Comparison of ENCODE assay signal across 16 cellular contexts in the genomic region with DNA sequence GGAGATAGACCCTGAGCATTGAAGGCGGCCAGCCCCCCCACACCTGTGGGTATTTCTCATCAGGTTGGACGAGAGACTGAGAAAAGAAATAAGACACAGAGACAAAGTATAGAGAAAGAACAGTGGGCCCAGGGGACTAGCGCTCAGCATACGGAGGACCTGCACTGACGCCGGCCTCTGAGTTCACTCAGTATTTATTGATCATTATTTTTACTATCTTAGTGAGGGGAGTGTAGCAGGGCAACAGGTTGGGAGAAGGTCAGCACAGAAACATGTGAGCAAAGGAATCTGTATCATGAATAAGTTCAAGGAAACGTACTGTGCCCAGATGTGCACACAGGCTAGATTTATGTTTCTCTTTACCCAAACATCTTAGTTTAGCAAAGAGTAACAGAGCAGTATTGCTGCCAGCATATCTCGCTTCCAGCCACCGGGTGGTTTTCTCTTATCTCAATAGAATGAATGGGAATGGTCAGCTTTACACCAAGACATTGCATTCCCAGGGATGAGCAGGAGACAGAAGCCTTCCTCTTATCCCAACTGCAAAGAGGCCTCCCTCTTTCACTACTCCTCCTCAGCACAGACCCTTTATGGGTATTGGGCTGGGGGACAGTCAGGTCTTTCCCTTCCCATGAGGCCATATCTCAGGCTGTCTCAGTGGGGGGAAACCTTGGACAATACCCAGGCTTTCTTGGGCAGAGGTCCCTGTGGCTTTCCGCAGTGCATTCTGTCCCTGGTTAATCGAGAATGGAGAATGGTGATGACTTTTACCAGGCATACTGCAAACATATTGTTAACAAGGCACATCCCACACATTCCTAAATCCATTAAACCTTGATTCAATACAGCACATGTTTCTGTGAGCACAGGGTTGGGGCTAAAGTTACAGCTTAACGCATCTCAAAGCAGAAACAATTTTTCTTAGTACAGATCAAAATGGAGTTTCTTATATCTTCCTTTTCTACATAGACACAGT. TPM values are rescaled to one million over a fixed set of nuclear protein-coding genes. Genes with fewer than 3 reads are reported as not detected.
DNase-seq lines count a peak whose midpoint lies in the region; ATAC-seq and TF ChIP-seq lines count a peak whose summit lies in the region.
"Not testable (repeated sequence)": the region's sequence is repeated elsewhere in the genome, so short reads cannot be mapped to it uniquely, and the experiment has no call there.
"Had no signal": no experiment of that assay in that cellular context is flagged by ENCODE, and none has a peak within 500 bp of the region (broad histone marks: within the 10 kb centered on the region; RNA-seq: fewer than 3 reads in every experiment).

No MANE protein-coding gene starts in this region.

- not testable (repeated sequence) for TF ChIP-seq CTCF in C4-2B (conservative IDR thresholded peaks at IDR 0.05); HEK293 (tag by site-specific recombination; IDR thresholded peaks at IDR 0.05); Peyer's patch (IDR thresholded peaks at IDR 0.05); colonic mucosa (IDR thresholded peaks at IDR 0.05); hepatocyte (IDR thresholded peaks at IDR 0.05; ENCODE audit: poor library complexity); progenitor cell of endocrine pancreas (IDR thresholded peaks at IDR 0.05; ENCODE audit: unreplicated experiment); upper lobe of left lung (IDR thresholded peaks at IDR 0.05)

- intact Hi-C loops in colonic mucosa (cut with DNase I), result not testable (repeated sequence)

- peak overlapping the region; percentile 62 for H3K4me2 ChIP-seq in hepatocyte

- H3K36me3 ChIP-seq in HEK293 (ENCODE audit: control insufficient read depth in 2 of 2, insufficient read depth in 1 of 2, low read length in 2 of 2); Peyer's patch; colonic mucosa; hepatocyte (replicated peaks; ENCODE audit: insufficient read depth, low read depth); mesodermal cell (ENCODE audit: control insufficient read depth, insufficient read depth, low read length); upper lobe of left lung: not testable (repeated sequence)

- H3K9me3 ChIP-seq in HEK293 (ENCODE audit: control insufficient read depth, insufficient read depth, low read depth, low read length); Peyer's patch; colonic mucosa; hepatocyte (ENCODE audit: low read depth): not testable (repeated sequence)
- H3K9me3 ChIP-seq in mesodermal cell (ENCODE audit: control insufficient read depth, low read length), result peaks cover 15% of the 10 kb centered on the region
- H3K9me3 ChIP-seq in upper lobe of left lung, result peaks cover 0 to 12% (median 1%) of the 10 kb centered on the region in 4 donors

- H3K4me1 Mint-ChIP-seq in progenitor cell of endocrine pancreas (ENCODE audit: low read depth), result peaks cover 29% of the 10 kb centered on the region

- not testable (repeated sequence) for ATAC-seq in upper lobe of left lung (ENCODE audit: low FRiP score in 2 of 2)

- H3K27ac Mint-ChIP-seq in progenitor cell of endocrine pancreas, result peak overlapping the region; percentile 76

- not testable (repeated sequence) for H3K27me3 ChIP-seq in Peyer's patch, colonic mucosa, hepatocyte, upper lobe of left lung

- H2AFZ ChIP-seq in hepatocyte, result not testable (repeated sequence)

- H4K20me1 ChIP-seq in hepatocyte (ENCODE audit: insufficient read depth, poor library complexity, severe bottlenecking), result not testable (repeated sequence)

- H3K27me3 Mint-ChIP-seq in progenitor cell of endocrine pancreas, result peaks cover 34% of the 10 kb centered on the region

- peaks cover 13% of the 10 kb centered on the region for H3K9me3 Mint-ChIP-seq in progenitor cell of endocrine pancreas (ENCODE audit: low read depth)

- DNase-seq in Peyer's patch; colonic mucosa; progenitor cell of endocrine pancreas (ENCODE audit: low spot score, unreplicated experiment); upper lobe of left lung: not testable (repeated sequence)
- peak; percentile 33 for DNase-seq in hepatocyte (ENCODE audit: low spot score)

- WGBS in hepatocyte (ENCODE audit: low lambda C conversion rate, missing lambda C conversion rate), result 45% methylated on average over 12 of the region's 12 CpGs
- 76 to 93% methylated on average over 4 to 6 of the region's 12 CpGs for WGBS in mesodermal cell (ENCODE audit: insufficient coverage in 2 of 2), 2 experiments
- 63 to 73% methylated on average over 12 of the region's 12 CpGs for WGBS in upper lobe of left lung, 2 donors

- H3K27ac ChIP-seq in C4-2B (peak overlapping the region; percentile 65), HEK293 (ENCODE audit: extremely low read depth, low read depth, low read length) (peak overlapping the region; percentile 76), Peyer's patch (peak overlapping the region in 3 of 4 donors; percentile 38 to 84 (median 64)), colonic mucosa (peak overlapping the region; percentile 75), hepatocyte (peak overlapping the region; percentile 95), mesodermal cell (ENCODE audit: low read depth, low read length, severe bottlenecking) (peak overlapping the region; percentile 85), upper lobe of left lung (peak overlapping the region in 3 of 4 donors; percentile 24 to 51 (median 38))

- POLR2A ChIA-PET in HEK293 (lab: Yijun Ruan, JAX), result interaction anchor here (1.3 kb wide), 1 partner anchor 91 kb away, joined by 4 read pairs; no protein-coding TSS in a partner anchor

- not testable (repeated sequence) for TF ChIP-seq POLR2A in Peyer's patch (IDR thresholded peaks at IDR 0.05); upper lobe of left lung (IDR thresholded peaks at IDR 0.05)

- H3K79me2 ChIP-seq in hepatocyte, result not testable (repeated sequence)

- H3K4me3 ChIP-seq in HEK293 (ENCODE audit: low read depth, low read length); Peyer's patch; colonic mucosa; hepatocyte; mesodermal cell (ENCODE audit: extremely low read depth, insufficient read depth, low read length, poor library complexity, severe bottlenecking); upper lobe of left lung: not testable (repeated sequence)

- not testable (repeated sequence) for H3K9me2 ChIP-seq in hepatocyte (replicated peaks; ENCODE audit: insufficient read depth)

- peaks cover 22% of the 10 kb centered on the region for H3K4me1 ChIP-seq in HEK293 (ENCODE audit: control insufficient read depth, insufficient read depth, low read length)
- H3K4me1 ChIP-seq in Peyer's patch, result peaks cover 0 to 16% (median 0%) of the 10 kb centered on the region in 4 donors
- H3K4me1 ChIP-seq in colonic mucosa, result not testable (repeated sequence)
- peaks cover 30% of the 10 kb centered on the region for H3K4me1 ChIP-seq in hepatocyte (ENCODE audit: insufficient read depth)
- peaks cover 19% of the 10 kb centered on the region for H3K4me1 ChIP-seq in mesodermal cell (ENCODE audit: control insufficient read depth, insufficient read depth, low read length, poor library complexity, severe bottlenecking)
- peaks cover 0 to 20% (median 7%) of the 10 kb centered on the region in 4 donors for H3K4me1 ChIP-seq in upper lobe of left lung

- TF ChIP-seq EP300 in upper lobe of left lung (IDR thresholded peaks at IDR 0.05), result not testable (repeated sequence)

- not testable (repeated sequence) for H3K36me3 Mint-ChIP-seq in progenitor cell of endocrine pancreas (ENCODE audit: insufficient read depth)

- CTCF ChIA-PET in HEK293 (lab: Yijun Ruan, JAX), result interaction anchor here (0.5 to 6.3 kb wide), 5 partner anchors 10 to 779 kb away, joined by 3 to 36 read pairs (median 3); no protein-coding TSS in a partner anchor

- peak overlapping the region in 1 of 2 donors; percentile 58 for H3K9ac ChIP-seq in colonic mucosa (ENCODE audit: low read depth in 2 of 2, low read length in 2 of 2)

- H3K4me3 Mint-ChIP-seq in progenitor cell of endocrine pancreas (ENCODE audit: low read depth), result not testable (repeated sequence)

TF ChIP-seq in HEK293, 187 proteins besides CTCF, POLR2A, EP300 and RAD21:
- TF ChIP-seq SCRT2 (tag by site-specific recombination; IDR thresholded peaks at IDR 0.05) (peak; percentile 92), ZBTB20 (tag by site-specific recombination; IDR thresholded peaks at IDR 0.05) (peak; percentile 52), ZFHX2 (tag by site-specific recombination; conservative IDR thresholded peaks at IDR 0.05) (peak; percentile 21; the same call in 1 of the 2 replicates), SCRT1 (tag by site-specific recombination; IDR thresholded peaks at IDR 0.05; ENCODE audit: borderline replicate concordance) (peak; percentile 80)

RNA-seq across cellular contexts. Expression of a gene that starts 40.4 kb away (rescaled TPM):
- not detected for total RNA-seq in Peyer's patch
- under 1 TPM in 1 of 2 donors, not detected in 1; 0.37 TPM for total RNA-seq in colonic mucosa
- total RNA-seq in hepatocyte, result not detected in 2 replicates
- not detected in 2 replicates for polyA plus RNA-seq in hepatocyte
- polyA plus RNA-seq in mesodermal cell (2013, experiment 1 of 2), result not detected
- not detected for polyA plus RNA-seq in mesodermal cell (2013, experiment 2 of 2)
- total RNA-seq in progenitor cell of endocrine pancreas, result not detected in 2 replicates
- total RNA-seq in upper lobe of left lung, result 1 to 10 TPM in 1 of 6 donors, under 1 TPM in 2, not detected in 3; 0.59 to 1.8 (median 0.71) TPM
- total RNA-seq: CD4-positive, CD25-positive, alpha-beta regulatory T cell; Daoy; H7; HFFc6; IMR-90; PC-3; SK-MEL-5 had no signal
- polyA plus RNA-seq: BJ; CD4-positive, CD25-positive, alpha-beta regulatory T cell; IMR-90 had no signal

Comparison
In these comparisons a context has a peak if more than half of its experiments do, and no peak if none do; other contexts are left out.
1. H3K27ac ChIP-seq: peak in every context shown above with its lines; median percentile 95 in hepatocyte; 85 in mesodermal cell; 76 in HEK293; 75 in colonic mucosa; 65 in C4-2B; 64 in Peyer's patch; 38 in upper lobe of left lung.